In the genomic region with DNA sequence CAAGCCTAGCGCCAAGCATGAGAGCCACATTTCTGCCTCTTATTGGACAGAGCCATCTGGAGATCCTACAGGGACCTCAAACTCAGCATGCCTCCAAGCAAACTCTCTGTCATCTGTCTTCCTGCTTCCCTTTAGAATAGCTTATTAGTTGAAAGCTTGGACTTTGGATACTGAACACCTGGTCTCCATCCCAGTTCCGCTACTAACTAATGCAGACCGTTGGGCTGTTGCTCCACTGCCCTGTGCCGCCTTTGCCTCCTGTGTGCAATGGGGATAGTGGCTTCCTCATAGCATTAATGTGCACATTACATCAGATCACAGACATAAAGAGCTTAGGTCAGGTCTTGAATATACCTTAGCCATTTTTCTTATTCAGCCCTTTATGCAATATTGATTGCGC, we compare ENCODE assay signal across 18 cellular contexts.
"Had no signal": no experiment of that assay in that cellular context is flagged by ENCODE, and none has a peak within 500 bp of the region (broad histone marks: within the 10 kb centered on the region; RNA-seq: fewer than 3 reads in every experiment).

No MANE protein-coding gene starts in this region.

- H3K4me1 ChIP-seq: lower lobe of right lung, transverse colon had no signal

- H3K9me3 Mint-ChIP-seq: immature natural killer cell had no signal

- H3K36me3 ChIP-seq: breast epithelium, lower lobe of right lung, ovary, transverse colon had no signal

- H3K4me1 Mint-ChIP-seq: immature natural killer cell; naive thymus-derived CD4-positive, alpha-beta T cell had no signal

- FAIRE-seq: frontal cortex had no signal

- H3K4me3 Mint-ChIP-seq: immature natural killer cell; naive thymus-derived CD4-positive, alpha-beta T cell had no signal

- H3K27ac ChIP-seq: breast epithelium, lower lobe of right lung, ovary, transverse colon had no signal

- ATAC-seq: lower lobe of right lung; naive thymus-derived CD4-positive, alpha-beta T cell had no signal

- H3K9me3 ChIP-seq: breast epithelium, heart left ventricle, lower lobe of right lung, ovary, transverse colon had no signal

- H3K4me3 ChIP-seq: breast epithelium, heart left ventricle, lower lobe of right lung, ovary, transverse colon had no signal

- H3K27ac Mint-ChIP-seq: immature natural killer cell; naive thymus-derived CD4-positive, alpha-beta T cell had no signal

- H3K36me3 Mint-ChIP-seq: immature natural killer cell; naive thymus-derived CD4-positive, alpha-beta T cell had no signal

- DNase-seq: activated CD4-positive, alpha-beta T cell treated with anti-CD3 and anti-CD28 coated beads, Interleukin-2, amount 50 U/mL, for 4 hours; activated CD4-positive, CD25-positive, alpha-beta regulatory T cell treated with anti-CD3 and anti-CD28 coated beads, Interleukin-2, amount 50 U/mL, for 72 hours; activated naive CD4-positive, alpha-beta T cell treated with Interleukin-2 at 50 U/mL for 16 hours; activated T-cell treated with anti-CD3 and anti-CD28 coated beads for 4 hours; anterior cingulate cortex; heart left ventricle; immature natural killer cell; lower lobe of right lung; naive thymus-derived CD4-positive, alpha-beta T cell; ovary; stimulated activated CD4-positive, alpha-beta T cell treated with anti-CD3 and anti-CD28 coated beads, Interleukin-15, amount 100 ng/mL, for 24 hours; stimulated activated CD4-positive, alpha-beta T cell treated with anti-CD3 and anti-CD28 coated beads, Interleukin-4, amount 100 ng/mL, for 1 hour; stimulated activated naive CD4-positive, alpha-beta T cell; T-helper 1 cell; T1000; transverse colon had no signal

- H3K27me3 ChIP-seq: breast epithelium, heart left ventricle, ovary had no signal
